In the genomic region with DNA sequence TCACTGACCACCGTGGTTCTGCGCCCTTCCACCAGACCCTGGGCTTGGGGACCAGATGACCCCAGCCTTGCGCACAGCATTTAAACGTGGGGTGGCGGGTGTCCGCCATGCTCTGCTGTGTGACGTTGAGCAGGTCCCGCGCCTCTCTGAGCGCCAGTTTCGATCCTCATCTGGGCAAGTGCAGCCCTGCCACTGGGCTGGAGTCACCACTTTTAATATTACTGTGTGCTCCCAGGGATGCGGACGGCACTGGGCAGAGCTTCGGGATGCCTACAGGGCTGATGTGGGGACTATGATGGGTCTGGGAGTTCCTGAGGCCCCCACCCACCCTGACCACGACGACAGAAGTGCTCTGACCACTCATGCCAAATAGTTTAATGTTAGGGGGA, we compare ENCODE assay signal across 6 cellular contexts.
A peak's percentile ranks its signal among the peaks of the same experiment; 100 is the strongest.
DNase-seq lines count a peak whose midpoint lies in the region; ATAC-seq and TF ChIP-seq lines count a peak whose summit lies in the region.

No MANE protein-coding gene starts in this region.

- H3K27me3 ChIP-seq in layer of hippocampus (ENCODE audit: control insufficient read depth, insufficient read depth, low read length) = no peaks in the 10 kb centered on the region

- no peak for DNase-seq in AG09309 (ENCODE audit: low read depth)

- peak overlapping the region; percentile 96 for H3K27ac ChIP-seq in VCaP
- H3K27ac ChIP-seq in layer of hippocampus (ENCODE audit: low read depth, low read length) = peak overlapping the region; percentile 80

- TF ChIP-seq CTCF in AG09309 (IDR thresholded peaks at IDR 0.05; ENCODE audit: control insufficient read depth, insufficient read depth, low read depth, low read length, missing control alignments) (no peak), VCaP (conservative IDR thresholded peaks at IDR 0.05) (no peak; the same call in 1 of the 2 replicates)

- ATAC-seq in GM18502 (IDR thresholded peaks at IDR 0.05; ENCODE audit: poor library complexity, unreplicated experiment) (no peak), HG03354 (IDR thresholded peaks at IDR 0.05; ENCODE audit: poor library complexity, severe bottlenecking, unreplicated experiment) (no peak), HG02571 (IDR thresholded peaks at IDR 0.05; ENCODE audit: unreplicated experiment) (no peak)

- H3K4me3 ChIP-seq in AG09309 (ENCODE audit: control insufficient read depth, low read depth, low read length) = peak overlapping the region; percentile 80
